Comparison of ENCODE assay signal across 36 cellular contexts in the genomic region with DNA sequence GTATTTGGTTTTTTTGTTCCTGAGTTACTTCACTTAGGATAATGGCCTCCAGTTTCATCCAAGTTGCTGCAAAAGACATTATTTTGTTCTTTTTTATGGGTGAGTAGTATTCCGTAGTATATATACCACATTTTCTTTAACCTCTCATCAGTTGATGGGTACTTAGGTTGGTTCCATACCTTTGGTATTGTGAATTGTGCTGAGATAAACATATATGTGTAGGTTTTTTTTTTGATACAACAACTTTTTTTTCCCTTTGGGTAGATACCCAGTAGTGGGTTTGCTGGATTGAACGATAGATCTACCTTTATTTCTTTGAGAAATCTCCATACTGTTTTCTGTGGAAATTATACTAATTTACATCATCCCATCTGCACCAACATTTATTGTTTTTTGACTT. TPM values are rescaled to one million over a fixed set of nuclear protein-coding genes. Genes with fewer than 3 reads are reported as not detected.
DNase-seq lines count a peak whose midpoint lies in the region; ATAC-seq, FAIRE-seq and TF ChIP-seq lines count a peak whose summit lies in the region.
"Had no signal": no experiment of that assay in that cellular context is flagged by ENCODE, and none has a peak within 500 bp of the region (broad histone marks: within the 10 kb centered on the region; RNA-seq: fewer than 3 reads in every experiment).

No MANE protein-coding gene starts in this region.

- peaks cover 11% of the 10 kb centered on the region for H3K4me1 ChIP-seq in HepG2 (ENCODE audit: insufficient read depth, low read length)
- peaks cover 0 to 4% (median 0%) of the 10 kb centered on the region in 4 donors for H3K4me1 ChIP-seq in right lobe of liver
- H3K4me1 ChIP-seq in A549 = no peaks in the 10 kb centered on the region
- no peaks in the 10 kb centered on the region for H3K4me1 ChIP-seq in HEK293 (ENCODE audit: control insufficient read depth, insufficient read depth, low read length)
- no peaks in the 10 kb centered on the region for H3K4me1 ChIP-seq in K562 (replicated peaks in 1 of 2; ENCODE audit: control insufficient read depth in 2 of 2, insufficient read depth in 2 of 2, low read length in 2 of 2)
- peaks cover 0 to under 1% (median 0%) of the 10 kb centered on the region in 4 donors for H3K4me1 ChIP-seq in upper lobe of left lung
- H3K4me1 ChIP-seq: BE2C had no signal

- no peak for FAIRE-seq in HepG2 (lab: Jason Lieb, UNC)
- no peak for FAIRE-seq in A549 (lab: Jason Lieb, UNC)
- no peak for FAIRE-seq in K562 (lab: Jason Lieb, UNC)
- FAIRE-seq: A204.1, D721Med had no signal

- H2AFZ ChIP-seq in HepG2 (ENCODE audit: low read length) (no peak overlapping the region), K562 (ENCODE audit: low read depth, low read length) (no peak overlapping the region)

- no peak for ATAC-seq in HepG2
- no peak for ATAC-seq in right lobe of liver
- ATAC-seq in A549 = no peak
- ATAC-seq in K562 = no peak
- ATAC-seq in upper lobe of left lung (ENCODE audit: low FRiP score in 2 of 2) = no peak
- no peak for ATAC-seq in left lobe of liver
- ATAC-seq: CD8-positive, alpha-beta T cell had no signal

- H4K20me1 ChIP-seq in HepG2 (ENCODE audit: insufficient read depth, low read length) = no peaks in the 10 kb centered on the region
- H4K20me1 ChIP-seq in K562 (replicated peaks; ENCODE audit: control insufficient read depth, insufficient read depth, low read length) = no peaks in the 10 kb centered on the region
- H4K20me1 ChIP-seq: BLaER1; BLaER1 treated with 17β-estradiol and CSF1 and Interleukin-3, amounts not matched to agents 10 nM and 100 nM had no signal

- 89% methylated on average over 2 of the region's 2 CpGs for WGBS in HepG2 (ENCODE audit: low lambda C conversion rate)
- WGBS in right lobe of liver (ENCODE audit: insufficient coverage, low coverage, low lambda C conversion rate, missing lambda C conversion rate) = 90% methylated on average over 2 of the region's 2 CpGs
- WGBS in A549 (ENCODE audit: missing lambda C conversion rate) = 93% methylated on average over 2 of the region's 2 CpGs
- 47% methylated on average over 2 of the region's 2 CpGs for WGBS in K562 (ENCODE audit: insufficient coverage, low coverage, missing lambda C conversion rate)
- 97 to 100% methylated on average over 2 of the region's 2 CpGs for WGBS in upper lobe of left lung, 2 donors

- no peak overlapping the region for H3K4me2 ChIP-seq in HepG2 (ENCODE audit: low read depth, low read length)
- no peak overlapping the region for H3K4me2 ChIP-seq in A549
- no peak overlapping the region for H3K4me2 ChIP-seq in K562 (ENCODE audit: insufficient read depth, low read length)
- H3K4me2 ChIP-seq: BLaER1; BLaER1 treated with 17β-estradiol and CSF1 and Interleukin-3, amounts not matched to agents 10 nM and 100 nM had no signal

- H3K27ac ChIP-seq in HepG2 (ENCODE audit: extremely low read length, insufficient read depth, low read length) (no peak overlapping the region), right lobe of liver (no peak overlapping the region), A549 (no peak overlapping the region), HEK293 (ENCODE audit: extremely low read depth, low read depth, low read length) (no peak overlapping the region), K562 (ENCODE audit: extremely low read depth, low read depth, low read length) (no peak overlapping the region), upper lobe of left lung (no peak overlapping the region)
- H3K27ac ChIP-seq: 22Rv1; BLaER1; BLaER1 treated with 17β-estradiol and CSF1 and Interleukin-3, amounts not matched to agents 10 nM and 100 nM; C4-2B had no signal

- TF ChIP-seq POLR2A in HepG2 (IDR thresholded peaks at IDR 0.05; ENCODE audit: insufficient read depth in 1 of 2, low read depth in 2 of 2, low read length in 2 of 2) = no peak
- no peak for TF ChIP-seq POLR2A in right lobe of liver (IDR thresholded peaks at IDR 0.05)
- TF ChIP-seq POLR2A in A549 (IDR thresholded peaks at IDR 0.05; ENCODE audit: low read length) = no peak
- no peak for TF ChIP-seq POLR2A in K562 (conservative IDR thresholded peaks at IDR 0.05)
- no peak for TF ChIP-seq POLR2A in upper lobe of left lung (IDR thresholded peaks at IDR 0.05)

- H3K9me3 ChIP-seq in HepG2 (ENCODE audit: low read length) (no peaks in the 10 kb centered on the region), right lobe of liver (no peaks in the 10 kb centered on the region), A549 (no peaks in the 10 kb centered on the region), HEK293 (ENCODE audit: control insufficient read depth, insufficient read depth, low read depth, low read length) (no peaks in the 10 kb centered on the region), K562 (replicated peaks; ENCODE audit: control insufficient read depth, insufficient read depth, low read depth, low read length) (no peaks in the 10 kb centered on the region), upper lobe of left lung (no peaks in the 10 kb centered on the region)
- H3K9me3 ChIP-seq: BE2C, Caco-2 had no signal

- CTCF ChIA-PET in HepG2 (lab: Yijun Ruan, JAX; ENCODE audit: low intra/inter-chr PET ratio, low total read pairs) (no interaction called here), A549 (lab: Yijun Ruan, JAX) (interaction anchor here (0.8 to 1.2 kb wide), 2 partner anchors 15 to 286 kb away, joined by 3 to 5 read pairs; no protein-coding TSS in a partner anchor), HEK293 (lab: Yijun Ruan, JAX) (interaction anchor here (0.6 to 3.5 kb wide), 2 partner anchors 15 to 329 kb away, joined by 4 to 14 read pairs; no protein-coding TSS in a partner anchor), K562 (lab: Yijun Ruan, JAX; ENCODE audit: low intra/inter-chr PET ratio) (no interaction called here)

- no peak for DNase-seq in HepG2 (ENCODE audit: low spot score)
- DNase-seq in right lobe of liver = no peak
- no peak for DNase-seq in A549 (ENCODE audit: low read depth in 1 of 2, low spot score in 1 of 2)
- DNase-seq in K562 (ENCODE audit: extremely low read depth in 1 of 4, low spot score in 3 of 4) = no peak
- no peak for DNase-seq in upper lobe of left lung
- no peak for DNase-seq in NCI-H748 treated with DMSO at 0.1 percent for 48 hours (lab: John Stamatoyannopoulos, UW)
- DNase-seq in left lobe of liver (ENCODE audit: low spot score) = no peak
- DNase-seq: 8988T; ACHN; AML-193; BE2C; C1 segment of cervical spinal cord; Caco-2; Calu3; CD4-positive, alpha-beta memory T cell; CD4-positive, alpha-beta T cell; CD4-positive, CD25-positive, alpha-beta regulatory T cell; CD8-positive, alpha-beta memory T cell; CD8-positive, alpha-beta T cell; COR-L47; DMS 273 treated with DMSO at 0.1 percent for 48 hours; DMS153; DMS53; DMS79; DMS79 treated with DMSO at 0.1 percent for 48 hours; DND-41; EL had no signal

- BruUV-seq in HepG2 (replicated peaks; lab: Mats Ljungman, UMichigan) (no TSS peak), K562 (replicated peaks; lab: Mats Ljungman, UMichigan) (no TSS peak)

- POLR2A ChIA-PET in HepG2 (lab: Yijun Ruan, JAX) = no interaction called here
- POLR2A ChIA-PET in A549 (lab: Yijun Ruan, JAX) = no interaction called here
- POLR2A ChIA-PET in HEK293 (lab: Yijun Ruan, JAX) = no interaction called here
- POLR2A ChIA-PET in K562 (lab: Yijun Ruan, JAX) = no interaction called here

- no peak for TF ChIP-seq CTCF in HepG2 (CRISPR knock-in tag; IDR thresholded peaks at IDR 0.05)
- no peak for TF ChIP-seq CTCF in right lobe of liver (IDR thresholded peaks at IDR 0.05)
- no peak for TF ChIP-seq CTCF in A549 (IDR thresholded peaks at IDR 0.05)
- TF ChIP-seq CTCF in HEK293 (tag by site-specific recombination; IDR thresholded peaks at IDR 0.05) = no peak
- TF ChIP-seq CTCF in K562 (IDR thresholded peaks at IDR 0.05 in 2 of 3, conservative IDR thresholded peaks at IDR 0.05 in 1 of 3; ENCODE audit: insufficient read depth in 2 of 3, low read depth in 1 of 3, low read length in 3 of 3) = no peak
- TF ChIP-seq CTCF in upper lobe of left lung (IDR thresholded peaks at IDR 0.05) = no peak

- H3K79me2 ChIP-seq in HepG2 (ENCODE audit: insufficient read depth, low read length) (no peaks in the 10 kb centered on the region), K562 (ENCODE audit: control insufficient read depth, insufficient read depth, low read length) (no peaks in the 10 kb centered on the region)

- TF ChIP-seq EP300 in HepG2 (IDR thresholded peaks at IDR 0.05; ENCODE audit: low read depth in 2 of 2, low read length in 2 of 2) (no peak), HepG2 (CRISPR knock-in tag; IDR thresholded peaks at IDR 0.05; ENCODE audit: borderline replicate concordance) (no peak), A549 (IDR thresholded peaks at IDR 0.05) (no peak), K562 (IDR thresholded peaks at IDR 0.05; ENCODE audit: low read length) (no peak), upper lobe of left lung (IDR thresholded peaks at IDR 0.05) (no peak)

- in situ Hi-C loops in HepG2 (cut with HindIII; ENCODE audit: extremely low pct_ligation_motif_present, low pct_unique_long_range_greater_than_20kb) = no loop called here
- in situ Hi-C loops in K562 (cut with MboI) = no loop called here

- H3K9me1 ChIP-seq in K562 (ENCODE audit: control insufficient read depth, insufficient read depth, low read length) = no peaks in the 10 kb centered on the region

- H3K9ac ChIP-seq in HepG2 (ENCODE audit: insufficient read depth, low read depth, low read length) = no peak overlapping the region
- H3K9ac ChIP-seq in K562 (ENCODE audit: insufficient read depth in 1 of 2, low read depth in 2 of 2, low read length in 2 of 2) = no peak overlapping the region
- H3K9ac ChIP-seq: BLaER1; BLaER1 treated with 17β-estradiol and CSF1 and Interleukin-3, amounts not matched to agents 10 nM and 100 nM had no signal

- intact Hi-C loops in HepG2 (cut with micrococcal nuclease; ENCODE audit: unreplicated experiment) = no loop called here
- intact Hi-C loops in right lobe of liver (cut with DNase I) = no loop called here
- intact Hi-C loops in K562 (cut with micrococcal nuclease) = no loop called here

- H3K4me3 ChIP-seq in HepG2 (replicated peaks in 1 of 3; ENCODE audit: insufficient read depth in 1 of 3, low read depth in 2 of 3, low read length in 3 of 3) (no peak overlapping the region), right lobe of liver (no peak overlapping the region), A549 (no peak overlapping the region), HEK293 (ENCODE audit: low read depth, low read length) (no peak overlapping the region), K562 (no peak overlapping the region), upper lobe of left lung (no peak overlapping the region)
- H3K4me3 ChIP-seq: BLaER1; BLaER1 treated with 17β-estradiol and CSF1 and Interleukin-3, amounts not matched to agents 10 nM and 100 nM had no signal

- no peaks in the 10 kb centered on the region for H3K36me3 ChIP-seq in HepG2 (replicated peaks in 1 of 2; ENCODE audit: control insufficient read depth in 1 of 2, insufficient read depth in 2 of 2, low read length in 2 of 2)
- no peaks in the 10 kb centered on the region for H3K36me3 ChIP-seq in right lobe of liver
- H3K36me3 ChIP-seq in HEK293 (ENCODE audit: control insufficient read depth in 2 of 2, insufficient read depth in 1 of 2, low read length in 2 of 2) = no peaks in the 10 kb centered on the region
- H3K36me3 ChIP-seq in K562 (ENCODE audit: control insufficient read depth, insufficient read depth, low read length) = no peaks in the 10 kb centered on the region
- H3K36me3 ChIP-seq in upper lobe of left lung = peaks cover 0 to 2% (median 0%) of the 10 kb centered on the region in 4 donors
- H3K36me3 ChIP-seq: BE2C had no signal

- no peaks in the 10 kb centered on the region for H3K27me3 ChIP-seq in HepG2 (ENCODE audit: control insufficient read depth in 1 of 2, insufficient read depth in 2 of 2, low read length in 2 of 2)
- no peaks in the 10 kb centered on the region for H3K27me3 ChIP-seq in right lobe of liver
- no peaks in the 10 kb centered on the region for H3K27me3 ChIP-seq in K562 (ENCODE audit: control insufficient read depth in 2 of 2, insufficient read depth in 2 of 2, low read length in 2 of 2)
- H3K27me3 ChIP-seq in upper lobe of left lung = no peaks in the 10 kb centered on the region
- H3K27me3 ChIP-seq: BLaER1; BLaER1 treated with 17β-estradiol and CSF1 and Interleukin-3, amounts not matched to agents 10 nM and 100 nM had no signal

- TF ChIP-seq RAD21 in HepG2 (CRISPR knock-in tag; IDR thresholded peaks at IDR 0.05) (no peak), A549 (conservative IDR thresholded peaks at IDR 0.05 in 1 of 2, IDR thresholded peaks at IDR 0.05 in 1 of 2) (no peak), K562 (CRISPR knock-in tag; conservative IDR thresholded peaks at IDR 0.05 in 1 of 2, IDR thresholded peaks at IDR 0.05 in 1 of 2) (no peak)

RNA-seq across cellular contexts. Expression of a gene that starts 6.8 kb away (rescaled TPM):
- total RNA-seq in HepG2 (2016; rRNA removed; fragmentation: Illumina TruSeq; extraction: Trizol) (0.71 and 0.73 TPM in 2 replicates), right lobe of liver (1 to 10 TPM in 5 of 6 experiments, under 1 TPM in 1; 0.68 to 7.2 (median 3.2) TPM), K562 (2014; rRNA removed) (1.3 and 3.1 TPM in 2 replicates), K562 (2014; rRNA removed; fragmentation: Illumina TruSeq; extraction: Trizol) (1.3 TPM in 2 replicates), K562 (2015; rRNA removed; fragmentation: Illumina TruSeq; extraction: Trizol) (0.69 and 1.2 TPM in 2 replicates), K562 (2021) (1.0 and 2.6 TPM in 2 replicates), upper lobe of left lung (10 to 100 TPM in 2 of 6 donors, 1 to 10 TPM in 4; 3.2 to 21.0 (median 8.1) TPM), left lobe of liver (4.6 TPM)
- total RNA-seq in HepG2 (2016; cell fraction: cytosol; rRNA removed; fragmentation: Illumina TruSeq; extraction: Trizol; ENCODE audit: low read depth) = 0.81 and 1.1 TPM in 2 replicates
- total RNA-seq in HepG2 (2016; cell fraction: insoluble cytoplasmic fraction; rRNA removed; fragmentation: Illumina TruSeq; extraction: Trizol) = 0.26 and 0.59 TPM in 2 replicates
- 0.49 and 0.79 TPM in 2 replicates for total RNA-seq in HepG2 (2016; cell fraction: membrane; rRNA removed; fragmentation: Illumina TruSeq; extraction: Trizol)
- 1.0 and 1.7 TPM in 2 replicates for total RNA-seq in HepG2 (2016; cell fraction: nucleus; rRNA removed; fragmentation: Illumina TruSeq; extraction: Trizol)
- polyA plus RNA-seq in HepG2 (2011; rRNA removed) (0.22 and 0.57 TPM in 2 replicates), A549 (2011; rRNA removed) (4.1 and 6.0 TPM in 2 replicates), A549 (2017; fragmentation: RNase III; extraction: RNeasy Plus Mini Kit Qiagen cat#74134 plus additional on column Dnase treatment) (2.9 to 4.2 TPM (median 3.2 TPM) in 3 replicates), K562 (2011; rRNA removed) (0.70 and 1.1 TPM in 2 replicates), K562 (2014; fragmentation: Illumina TruSeq; extraction: Trizol) (0.95 and 1.2 TPM in 2 replicates), K562 (2014; fragmentation: Nextera tagmentation; extraction: Ambion mirVana) (under 1 TPM; 0.46 TPM), K562 (2014; rRNA removed) (0.32 and 2.7 TPM in 2 replicates)
- 0.07 and 0.18 TPM in 2 replicates for polyA plus RNA-seq in HepG2 (2011; cell fraction: cytosol; rRNA removed)
- 0.11 and 0.40 TPM in 2 replicates for polyA plus RNA-seq in HepG2 (2011; cell fraction: nucleus; rRNA removed)
- polyA plus RNA-seq in HepG2 (2012) = 1.5 and 2.1 TPM in 2 replicates
- polyA plus RNA-seq in HepG2 (2016; cell fraction: cytosol; fragmentation: Illumina TruSeq; extraction: Trizol; ENCODE audit: low read depth) = 0.23 TPM in 2 replicates
- polyA plus RNA-seq in HepG2 (2016; cell fraction: insoluble cytoplasmic fraction; fragmentation: Illumina TruSeq; extraction: Trizol; ENCODE audit: low read depth) = 0.35 and 1.1 TPM in 2 replicates
- polyA plus RNA-seq in HepG2 (2016; cell fraction: membrane; fragmentation: Illumina TruSeq; extraction: Trizol; ENCODE audit: low read depth) = 0.29 and 0.30 TPM in 2 replicates
- 1.1 and 1.9 TPM in 2 replicates for polyA plus RNA-seq in HepG2 (2016; cell fraction: nucleus; fragmentation: Illumina TruSeq; extraction: Trizol; ENCODE audit: insufficient read depth, low read depth)
- polyA minus RNA-seq in HepG2 (2011; rRNA and poly(A)+ RNA removed; ENCODE audit: low replicate concordance) = 0.75 TPM in 1 of 2 replicates, not detected in the other
- polyA minus RNA-seq in HepG2 (2011; cell fraction: cytosol; rRNA and poly(A)+ RNA removed) = not detected in 2 replicates
- polyA minus RNA-seq in HepG2 (2011; cell fraction: nucleus; rRNA and poly(A)+ RNA removed) = 1.8 and 2.4 TPM in 2 replicates
- 0.79 and 1.2 TPM in 2 replicates for polyA plus RNA-seq in A549 (2012; cell fraction: cytosol; rRNA removed)
- polyA plus RNA-seq in A549 (2012; cell fraction: nucleus; rRNA removed) = 0.36 and 0.73 TPM in 2 replicates
- 0.74 and 2.2 TPM in 2 replicates for polyA minus RNA-seq in A549 (2011; rRNA and poly(A)+ RNA removed)
- total RNA-seq in K562 (2011; cell fraction: chromatin; rRNA removed; ENCODE audit: low replicate concordance) = 1.8 and 4.2 TPM in 2 replicates
- total RNA-seq in K562 (2011; cell fraction: nucleolus; rRNA removed) = 0.66 TPM in 1 of 2 replicates, not detected in the other
- total RNA-seq in K562 (2011; cell fraction: nucleoplasm; rRNA removed) = 1.1 and 2.4 TPM in 2 replicates
- polyA plus RNA-seq in K562 (2011; cell fraction: cytosol; rRNA removed) = 0.09 TPM in 1 of 2 replicates, not detected in the other
- 1.0 and 1.2 TPM in 2 replicates for polyA plus RNA-seq in K562 (2011; cell fraction: nucleus; rRNA removed)
- polyA plus RNA-seq in K562 (2012) = 0.83 and 2.9 TPM in 2 replicates
- polyA minus RNA-seq in K562 (2011; rRNA and poly(A)+ RNA removed) = 1.6 and 2.1 TPM in 2 replicates
- not detected in 2 replicates for polyA minus RNA-seq in K562 (2011; cell fraction: cytosol; rRNA and poly(A)+ RNA removed)
- polyA minus RNA-seq in K562 (2011; cell fraction: nucleus; rRNA and poly(A)+ RNA removed) = 0.67 and 1.4 TPM in 2 replicates
- total RNA-seq: A172, A673 had no signal

Comparison
In these comparisons a context has a peak if more than half of its experiments do, and no peak if none do; other contexts are left out.
1. CTCF ChIA-PET loops: an anchor here in A549 (0.8 to 1.2 kb wide) and HEK293 (0.6 to 3.5 kb wide); none called in HepG2 and K562.